11 cellular contexts compared by ENCODE assay signal in the genomic region with DNA sequence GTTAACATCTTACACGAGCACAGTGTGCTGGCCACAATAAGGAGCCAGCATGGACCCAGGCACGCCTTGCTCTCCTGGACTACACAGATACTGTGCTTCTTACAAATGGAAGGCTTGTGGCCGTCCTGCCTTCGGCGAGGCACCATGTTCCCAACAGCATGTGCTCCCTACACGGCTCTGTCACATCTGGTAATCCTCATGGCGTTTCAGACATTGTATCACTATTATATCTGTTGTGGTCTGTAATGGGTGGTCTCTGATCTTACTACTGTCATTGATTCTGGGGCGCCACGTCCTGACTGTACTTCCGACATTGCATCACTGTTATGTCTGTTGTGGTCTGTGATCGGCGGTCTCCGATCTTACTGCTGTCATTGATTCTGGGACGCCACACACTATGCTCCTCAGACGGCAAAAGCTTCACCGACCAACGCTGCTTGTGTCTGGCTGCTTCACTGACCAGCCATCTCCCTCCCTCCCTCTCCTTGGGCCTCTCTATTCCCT.
A peak's percentile ranks its signal among the peaks of the same experiment; 100 is the strongest.
DNase-seq lines count a peak whose midpoint lies in the region; ATAC-seq and TF ChIP-seq lines count a peak whose summit lies in the region.
"Had no signal": no experiment of that assay in that cellular context is flagged by ENCODE, and none has a peak within 500 bp of the region (broad histone marks: within the 10 kb centered on the region; RNA-seq: fewer than 3 reads in every experiment).

No MANE protein-coding gene starts in this region.

- POLR2A ChIA-PET in activated CD4-positive, alpha-beta T cell treated with anti-CD3 and anti-CD28 coated beads, Interleukin-2, amount 10 ng/mL, durations not matched to agents 7 days and 5 days (lab: Charles Lee): interaction anchor here (0.6 kb wide), 1 partner anchor 263 kb away, joined by 5 read pairs; no protein-coding TSS in a partner anchor

- H3K36me3 ChIP-seq in subcutaneous abdominal adipose tissue (ENCODE audit: control insufficient read depth in 5 of 5, insufficient read depth in 5 of 5, low read length in 5 of 5) (peaks cover 0 to 6% (median 4%) of the 10 kb centered on the region in 5 donors), brain microvascular endothelial cell (replicated peaks) (no peaks in the 10 kb centered on the region)
- H3K36me3 ChIP-seq: upper lobe of left lung had no signal

- peaks cover 2% of the 10 kb centered on the region for H3K9me3 Mint-ChIP-seq in activated CD4-positive, alpha-beta T cell treated with anti-CD3 and anti-CD28 coated beads, Interleukin-2, amount 10 ng/mL, durations not matched to agents 7 days and 5 days
- H3K9me3 Mint-ChIP-seq in activated naive CD8-positive, alpha-beta T cell (ENCODE audit: low read depth): no peaks in the 10 kb centered on the region

- H3K27me3 Mint-ChIP-seq in activated CD4-positive, alpha-beta T cell treated with anti-CD3 and anti-CD28 coated beads, Interleukin-2, amount 10 ng/mL, durations not matched to agents 7 days and 5 days: no peaks in the 10 kb centered on the region
- no peaks in the 10 kb centered on the region for H3K27me3 Mint-ChIP-seq in activated naive CD8-positive, alpha-beta T cell

- H3K4me1 Mint-ChIP-seq in activated CD4-positive, alpha-beta T cell treated with anti-CD3 and anti-CD28 coated beads, Interleukin-2, amount 10 ng/mL, durations not matched to agents 7 days and 5 days: peaks cover 56% of the 10 kb centered on the region
- peaks cover 59% of the 10 kb centered on the region for H3K4me1 Mint-ChIP-seq in activated naive CD8-positive, alpha-beta T cell (ENCODE audit: low read depth)

- peaks cover 11 to 26% (median 16%) of the 10 kb centered on the region in 5 donors for H3K4me1 ChIP-seq in subcutaneous abdominal adipose tissue (ENCODE audit: control insufficient read depth in 5 of 5, insufficient read depth in 5 of 5, low read length in 5 of 5)

- peaks cover 7% of the 10 kb centered on the region for H3K36me3 Mint-ChIP-seq in activated CD4-positive, alpha-beta T cell treated with anti-CD3 and anti-CD28 coated beads, Interleukin-2, amount 10 ng/mL, durations not matched to agents 7 days and 5 days (ENCODE audit: low read depth)
- peaks cover 9% of the 10 kb centered on the region for H3K36me3 Mint-ChIP-seq in activated naive CD8-positive, alpha-beta T cell

- TF ChIP-seq CTCF in brain microvascular endothelial cell (IDR thresholded peaks at IDR 0.05; ENCODE audit: low read depth, low read length, missing control alignments): no peak

- H3K27me3 ChIP-seq in subcutaneous abdominal adipose tissue (ENCODE audit: control insufficient read depth in 5 of 5, insufficient read depth in 4 of 5, low read length in 5 of 5) (peaks cover 0 to 2% (median 0%) of the 10 kb centered on the region in 5 donors), brain microvascular endothelial cell (replicated peaks) (no peaks in the 10 kb centered on the region)
- H3K27me3 ChIP-seq: upper lobe of left lung had no signal

- H3K9ac ChIP-seq in subcutaneous abdominal adipose tissue (ENCODE audit: low read length in 5 of 5): peak overlapping the region in 4 of 5 donors; percentile 7 to 64 (median 48)

- H3K27ac ChIP-seq in subcutaneous abdominal adipose tissue (ENCODE audit: low read depth, low read length) (peak overlapping the region; percentile 32), brain microvascular endothelial cell (no peak overlapping the region)

- peak; percentile 41 for DNase-seq in activated CD4-positive, alpha-beta T cell treated with anti-CD3 and anti-CD28 coated beads, Interleukin-2, amount 10 ng/mL, durations not matched to agents 7 days and 5 days
- DNase-seq in activated CD4-positive, alpha-beta T cell treated with anti-CD3 and anti-CD28 coated beads for 1 hour: no peak
- DNase-seq in left colon: peak; percentile 4 to 14
- no peak for DNase-seq in brain microvascular endothelial cell
- no peak for DNase-seq in A172 (ENCODE audit: low spot score)
- DNase-seq: C1 segment of cervical spinal cord, SHP77, upper lobe of left lung had no signal

- peak overlapping the region; percentile 93 for H3K27ac Mint-ChIP-seq in activated CD4-positive, alpha-beta T cell treated with anti-CD3 and anti-CD28 coated beads, Interleukin-2, amount 10 ng/mL, durations not matched to agents 7 days and 5 days
- H3K27ac Mint-ChIP-seq in activated naive CD8-positive, alpha-beta T cell: peak overlapping the region; percentile 90

- in situ Hi-C loops in brain microvascular endothelial cell (cut with HindIII; ENCODE audit: low pct_ligation_motif_present, low sequenced_read_pairs): no loop called here

- no peaks in the 10 kb centered on the region for H3K9me3 ChIP-seq in subcutaneous abdominal adipose tissue (ENCODE audit: control insufficient read depth in 5 of 5, low read length in 5 of 5)
- H3K9me3 ChIP-seq: upper lobe of left lung had no signal

- peak overlapping the region; percentile 23 to 69 (median 60) for H3K4me3 ChIP-seq in subcutaneous abdominal adipose tissue (ENCODE audit: low read depth in 1 of 5, low read length in 5 of 5)
- no peak overlapping the region for H3K4me3 ChIP-seq in brain microvascular endothelial cell (ENCODE audit: low read depth, low read length)

- CTCF ChIA-PET in activated CD4-positive, alpha-beta T cell treated with anti-CD3 and anti-CD28 coated beads, Interleukin-2, amount 10 ng/mL, durations not matched to agents 7 days and 5 days (lab: Charles Lee): interaction anchor here (1.1 kb wide), 1 partner anchor 35 kb away, joined by 3 read pairs; no protein-coding TSS in a partner anchor

- peak; percentile 5 for ATAC-seq in left colon
- ATAC-seq in HG03139 (IDR thresholded peaks at IDR 0.05; ENCODE audit: unreplicated experiment): no peak

- intact Hi-C loops in left colon (cut with DNase I, micrococcal nuclease): no loop called here

- peak overlapping the region; percentile 79 for H3K4me3 Mint-ChIP-seq in activated CD4-positive, alpha-beta T cell treated with anti-CD3 and anti-CD28 coated beads, Interleukin-2, amount 10 ng/mL, durations not matched to agents 7 days and 5 days
- H3K4me3 Mint-ChIP-seq in activated naive CD8-positive, alpha-beta T cell: peak overlapping the region; percentile 87

Comparison
In these comparisons a context has a peak if more than half of its experiments do, and no peak if none do; other contexts are left out.
1. DNase-seq: peak in activated CD4-positive, alpha-beta T cell treated with anti-CD3 and anti-CD28 coated beads, Interleukin-2, amount 10 ng/mL, durations not matched to agents 7 days and 5 days (single experiment) and left colon (2 of 2); none in activated CD4-positive, alpha-beta T cell treated with anti-CD3 and anti-CD28 coated beads for 1 hour (single experiment), brain microvascular endothelial cell (single experiment) and A172 (single experiment).